ENCODE assay signal across 10 cellular contexts in genomic region chr6:18277181-18278006, GRCh38.
DNase-seq lines count a peak whose midpoint lies in the region; ATAC-seq lines count a peak whose summit lies in the region.
"Had no signal": no experiment of that assay in that cellular context is flagged by ENCODE, and none has a peak within 500 bp of the region (broad histone marks: within the 10 kb centered on the region; RNA-seq: fewer than 3 reads in every experiment).

No MANE protein-coding gene starts in this region.

- H3K4me3 ChIP-seq in iPS DF 6.9 (ENCODE audit: low read length) = peak overlapping the region; percentile 73

- peak overlapping the region; percentile 73 for H3K4me3 Mint-ChIP-seq in activated naive CD8-positive, alpha-beta T cell
- peak overlapping the region; percentile 16 for H3K4me3 Mint-ChIP-seq in stimulated activated effector memory CD8-positive, alpha-beta T cell treated with anti-CD3 and anti-CD28 coated beads, Interleukin-12 subunit alpha, Interleukin-12 subunit beta, amount 100 ng/mL, for 72 hours

- no peak overlapping the region for H3K27ac Mint-ChIP-seq in activated naive CD8-positive, alpha-beta T cell
- no peak overlapping the region for H3K27ac Mint-ChIP-seq in stimulated activated effector memory CD8-positive, alpha-beta T cell treated with anti-CD3 and anti-CD28 coated beads, Interleukin-12 subunit alpha, Interleukin-12 subunit beta, amount 100 ng/mL, for 72 hours
- H3K27ac Mint-ChIP-seq: CD4-positive, alpha-beta memory T cell; IgD-negative memory B cell had no signal

- peak; percentile 21 for ATAC-seq in stimulated activated effector memory CD8-positive, alpha-beta T cell treated with anti-CD3 and anti-CD28 coated beads, Interleukin-12 subunit alpha, Interleukin-12 subunit beta, amount 100 ng/mL, for 72 hours
- ATAC-seq in HG03378 (IDR thresholded peaks at IDR 0.05; ENCODE audit: unreplicated experiment) = no peak

- no peaks in the 10 kb centered on the region for H3K36me3 ChIP-seq in iPS DF 6.9 (ENCODE audit: control insufficient read depth, insufficient read depth, low read length)

- peaks cover 38% of the 10 kb centered on the region for H3K27me3 Mint-ChIP-seq in activated naive CD8-positive, alpha-beta T cell

- peaks cover 5% of the 10 kb centered on the region for H3K36me3 Mint-ChIP-seq in activated naive CD8-positive, alpha-beta T cell
- no peaks in the 10 kb centered on the region for H3K36me3 Mint-ChIP-seq in stimulated activated effector memory CD8-positive, alpha-beta T cell treated with anti-CD3 and anti-CD28 coated beads, Interleukin-12 subunit alpha, Interleukin-12 subunit beta, amount 100 ng/mL, for 72 hours
- H3K36me3 Mint-ChIP-seq: IgD-negative memory B cell had no signal

- peaks cover 13% of the 10 kb centered on the region for H3K27me3 ChIP-seq in iPS DF 6.9 (ENCODE audit: control insufficient read depth, insufficient read depth, low read length)

- H3K4me1 Mint-ChIP-seq in activated naive CD8-positive, alpha-beta T cell (ENCODE audit: low read depth) = peaks cover 6% of the 10 kb centered on the region
- H3K4me1 Mint-ChIP-seq in stimulated activated effector memory CD8-positive, alpha-beta T cell treated with anti-CD3 and anti-CD28 coated beads, Interleukin-12 subunit alpha, Interleukin-12 subunit beta, amount 100 ng/mL, for 72 hours = no peaks in the 10 kb centered on the region

- no peaks in the 10 kb centered on the region for H3K9me3 Mint-ChIP-seq in activated naive CD8-positive, alpha-beta T cell (ENCODE audit: low read depth)
- no peaks in the 10 kb centered on the region for H3K9me3 Mint-ChIP-seq in stimulated activated effector memory CD8-positive, alpha-beta T cell treated with anti-CD3 and anti-CD28 coated beads, Interleukin-12 subunit alpha, Interleukin-12 subunit beta, amount 100 ng/mL, for 72 hours
- H3K9me3 Mint-ChIP-seq: IgD-negative memory B cell had no signal

- H3K27ac ChIP-seq in iPS DF 6.9 (ENCODE audit: low read length) = no peak overlapping the region

- no CpG with 5 or more reads among the region's 70 CpGs for WGBS in iPS DF 6.9 (ENCODE audit: insufficient coverage, insufficient read length)

- DNase-seq in NCI-H345 (lab: John Stamatoyannopoulos, UW) = peak; percentile 51
- DNase-seq in NCI-H345 treated with DMSO at 0.1 percent for 48 hours (lab: John Stamatoyannopoulos, UW; ENCODE audit: unreplicated experiment) = no peak
- DNase-seq in iPS DF 6.9 (ENCODE audit: low read depth, low spot score) = no peak
- peak in 1 of 2 donors; percentile 47 for DNase-seq in stimulated activated effector memory CD8-positive, alpha-beta T cell treated with anti-CD3 and anti-CD28 coated beads, Interleukin-12 subunit alpha, Interleukin-12 subunit beta, amount 100 ng/mL, for 72 hours (ENCODE audit: low spot score in 2 of 2)
- no peak for DNase-seq in NAMALWA (ENCODE audit: low spot score)
- DNase-seq in activated effector memory CD4-positive, alpha-beta T cell treated with anti-CD3 and anti-CD28 coated beads, Interleukin-2, amount 50 U/mL, for 16 hours = no peak
- DNase-seq: CD4-positive, alpha-beta memory T cell had no signal

- 0 out of 2 replicates have a peak, but pooled peaks cover 2% of the 10 kb centered on the region for H3K4me1 ChIP-seq in iPS DF 6.9 (ENCODE audit: control insufficient read depth, insufficient read depth, low read length)

- no peaks in the 10 kb centered on the region for H3K9me3 ChIP-seq in iPS DF 6.9 (ENCODE audit: control insufficient read depth, insufficient read depth, low read length)
